Comparison of ENCODE assay signal across 1 cellular context in genomic region chr1:225483818-225484656, GRCh38.
TF ChIP-seq lines count a peak whose summit lies in the region.

No MANE protein-coding gene starts in this region.

TF ChIP-seq in WTC11, 78 proteins besides CTCF, POLR2A, EP300 and RAD21 (continued from another document):
- TF ChIP-seq ZNF532 (CRISPR knock-in tag; IDR thresholded peaks at IDR 0.05; ENCODE audit: borderline replicate concordance) (no peak), ZNF121 (CRISPR knock-in tag; IDR thresholded peaks at IDR 0.05) (no peak), MXD4 (CRISPR knock-in tag; IDR thresholded peaks at IDR 0.05; ENCODE audit: borderline replicate concordance) (no peak), GABPB1 (CRISPR knock-in tag; IDR thresholded peaks at IDR 0.05) (no peak), IRF1 (CRISPR knock-in tag; IDR thresholded peaks at IDR 0.05) (no peak), JAZF1 (CRISPR knock-in tag; IDR thresholded peaks at IDR 0.05) (no peak), MLX (CRISPR knock-in tag; IDR thresholded peaks at IDR 0.05) (no peak), TEAD1 (CRISPR knock-in tag; IDR thresholded peaks at IDR 0.05) (no peak), SMAD3 (CRISPR knock-in tag; IDR thresholded peaks at IDR 0.05; ENCODE audit: borderline replicate concordance) (no peak)
